ENCODE assay signal across 14 cellular contexts in the genomic region with DNA sequence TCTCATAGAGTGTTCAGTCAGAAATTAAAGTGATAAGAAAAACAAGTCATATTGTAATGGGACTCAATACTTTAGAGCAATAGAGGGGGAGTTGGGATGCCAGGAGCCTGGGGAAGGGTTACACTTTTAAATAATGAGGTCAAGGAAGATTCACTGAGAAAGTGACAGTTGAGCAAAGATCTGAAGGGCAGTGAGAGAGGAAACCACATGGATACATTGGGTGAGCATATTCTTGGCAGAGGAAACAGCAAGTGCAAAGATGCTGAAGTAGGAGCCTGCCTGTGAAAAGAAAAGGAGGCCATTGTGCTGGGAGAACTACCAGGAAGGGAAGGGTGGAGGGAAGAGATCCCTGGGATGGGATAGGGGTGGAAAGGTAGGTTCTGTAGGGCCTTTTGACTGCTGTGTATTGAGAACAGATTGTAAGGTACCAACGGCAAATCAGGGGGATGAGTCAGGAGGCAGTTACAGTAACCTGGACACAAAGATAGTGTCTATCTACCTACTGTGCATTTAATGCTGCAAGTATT.
"Had no signal": no experiment of that assay in that cellular context is flagged by ENCODE, and none has a peak within 500 bp of the region (broad histone marks: within the 10 kb centered on the region; RNA-seq: fewer than 3 reads in every experiment).

No MANE protein-coding gene starts in this region.

- H3K4me1 Mint-ChIP-seq: mesothelial cell of epicardium had no signal

- H3K9me3 Mint-ChIP-seq: activated CD4-positive, alpha-beta T cell treated with anti-CD3 and anti-CD28 coated beads, Interleukin-2, amount 10 ng/mL, durations not matched to agents 7 days and 5 days; activated T-helper 17 cell treated with anti-CD3 and anti-CD28 coated beads, Interleukin-2, amount 50 U/mL, for 72 hours; mesothelial cell of epicardium had no signal

- H3K4me3 Mint-ChIP-seq: activated CD4-positive, alpha-beta T cell treated with anti-CD3 and anti-CD28 coated beads, Interleukin-2, amount 10 ng/mL, durations not matched to agents 7 days and 5 days; activated T-helper 17 cell treated with anti-CD3 and anti-CD28 coated beads, Interleukin-2, amount 50 U/mL, for 72 hours; endodermal cell; mesothelial cell of epicardium had no signal

- FAIRE-seq: frontal cortex, pancreas had no signal

- H3K27me3 ChIP-seq: cardiac muscle cell, dorsolateral prefrontal cortex, heart left ventricle, pancreas had no signal

- H3K4me3 ChIP-seq: cardiac muscle cell, dorsolateral prefrontal cortex, heart left ventricle, lower lobe of right lung, pancreas had no signal

- H3K36me3 ChIP-seq: cardiac muscle cell, heart left ventricle, lower lobe of right lung, pancreas had no signal

- H3K27ac Mint-ChIP-seq: activated CD4-positive, alpha-beta T cell treated with anti-CD3 and anti-CD28 coated beads, Interleukin-2, amount 10 ng/mL, durations not matched to agents 7 days and 5 days; activated T-helper 17 cell treated with anti-CD3 and anti-CD28 coated beads, Interleukin-2, amount 50 U/mL, for 72 hours; endodermal cell; mesothelial cell of epicardium had no signal

- ATAC-seq: activated T-helper 17 cell treated with anti-CD3 and anti-CD28 coated beads, Interleukin-2, amount 50 U/mL, for 72 hours; heart left ventricle; left cardiac atrium; lower lobe of right lung; pancreas had no signal

- H3K27me3 Mint-ChIP-seq: activated CD4-positive, alpha-beta T cell treated with anti-CD3 and anti-CD28 coated beads, Interleukin-2, amount 10 ng/mL, durations not matched to agents 7 days and 5 days; activated T-helper 17 cell treated with anti-CD3 and anti-CD28 coated beads, Interleukin-2, amount 50 U/mL, for 72 hours had no signal

- H3K4me1 ChIP-seq: lower lobe of right lung, pancreas had no signal

- H3K27ac ChIP-seq: cardiac muscle cell, dorsolateral prefrontal cortex, heart left ventricle, lower lobe of right lung, pancreas had no signal

- DNase-seq: activated CD4-positive, alpha-beta T cell treated with anti-CD3 and anti-CD28 coated beads, Interleukin-2, amount 10 ng/mL, durations not matched to agents 7 days and 5 days; activated naive CD4-positive, alpha-beta T cell treated with Interleukin-2 at 50 U/mL for 16 hours; dorsolateral prefrontal cortex; endodermal cell; heart left ventricle; left cardiac atrium; lower lobe of right lung; pancreas; stimulated activated CD4-positive, alpha-beta T cell treated with anti-CD3 and anti-CD28 coated beads, Interleukin-12 subunit alpha, Interleukin-12 subunit beta, amount 100 ng/mL, for 4 hours; stimulated activated CD4-positive, alpha-beta T cell treated with anti-CD3 and anti-CD28 coated beads, Interleukin-2, amount 100 ng/mL, for 24 hours had no signal

- H3K9me3 ChIP-seq: lower lobe of right lung, pancreas had no signal
